Comparison of ENCODE assay signal across 7 cellular contexts in the genomic region with DNA sequence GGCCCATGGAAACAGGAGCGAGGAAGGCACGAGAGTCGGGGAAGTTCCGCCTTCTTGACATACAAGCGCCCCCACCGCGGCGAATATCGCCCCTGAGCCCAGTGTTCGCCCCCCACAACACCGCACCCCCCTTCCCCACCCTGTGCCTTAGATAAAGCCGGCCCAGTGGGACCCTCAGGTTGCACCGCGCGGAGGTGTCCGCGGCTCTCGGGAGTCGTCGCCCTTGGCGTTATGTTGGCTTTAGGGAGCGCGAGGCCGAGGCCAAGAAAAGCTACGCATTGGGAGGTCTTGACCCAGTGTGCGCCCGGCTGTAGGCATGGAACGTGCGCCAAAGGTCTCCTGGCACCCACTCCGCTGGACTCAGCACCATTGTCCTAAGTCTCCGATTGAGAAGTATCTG. TPM values are rescaled to one million over a fixed set of nuclear protein-coding genes. Genes with fewer than 3 reads are reported as not detected.
A peak's percentile ranks its signal among the peaks of the same experiment; 100 is the strongest.
DNase-seq lines count a peak whose midpoint lies in the region; ATAC-seq, FAIRE-seq and TF ChIP-seq lines count a peak whose summit lies in the region.

No MANE protein-coding gene starts in this region.

- no peak for FAIRE-seq in bronchial epithelial cell (lab: Jason Lieb, UNC)

- 12 to 40% (median 20%) methylated on average over 14 to 31 of the region's 31 CpGs for WGBS in stomach, 5 donors

- H3K4me1 Mint-ChIP-seq in IgD-negative memory B cell = peaks cover 5 to 14% (median 13%) of the 10 kb centered on the region in 3 donors

- H3K4me1 ChIP-seq in left lung (peaks cover 8 to 15% of the 10 kb centered on the region in 2 donors), stomach (peaks cover 10 to 23% (median 20%) of the 10 kb centered on the region in 4 donors)

- TF ChIP-seq POLR2A in stomach (IDR thresholded peaks at IDR 0.05) = no peak

- peak overlapping the region; percentile 74 to 96 (median 87) for H3K27ac Mint-ChIP-seq in IgD-negative memory B cell

- H3K4me3 ChIP-seq in bronchial epithelial cell (ENCODE audit: low read depth, low read length) (peak overlapping the region; percentile 79), left lung (peak overlapping the region; percentile 81 to 83), stomach (peak overlapping the region; percentile 70 to 95 (median 72))

- peak overlapping the region; percentile 79 to 99 (median 95) for H3K4me3 Mint-ChIP-seq in IgD-negative memory B cell

- peaks cover 0 to 51% of the 10 kb centered on the region in 2 donors for H3K9me3 ChIP-seq in left lung
- H3K9me3 ChIP-seq in stomach = peaks cover 26 to 53% (median 39%) of the 10 kb centered on the region in 4 donors

- H3K9me3 Mint-ChIP-seq in IgD-negative memory B cell = peaks cover 11 to 29% (median 19%) of the 10 kb centered on the region in 3 donors

- peaks cover 21% of the 10 kb centered on the region for H3K36me3 Mint-ChIP-seq in IgD-negative memory B cell

- DNase-seq in bronchial epithelial cell (ENCODE audit: low read depth) (no peak), left lung (no peak), stomach (no peak), putamen (ENCODE audit: low spot score) (no peak), hippocampal formation (lab: John Stamatoyannopoulos, UW) (no peak)

- H3K27me3 Mint-ChIP-seq in IgD-negative memory B cell = peaks cover 3% of the 10 kb centered on the region

- H3K36me3 ChIP-seq in bronchial epithelial cell (ENCODE audit: control insufficient read depth, insufficient read depth, low read length) (peaks cover 1% of the 10 kb centered on the region), left lung (peaks cover 0 to 28% of the 10 kb centered on the region in 2 donors), stomach (peaks cover 14 to 30% (median 26%) of the 10 kb centered on the region in 4 donors)

- intact Hi-C loops in left lung (cut with DNase I) = no loop called here
- intact Hi-C loops in stomach (cut with DNase I; ENCODE audit: low total_unique reads) = no loop called here

- TF ChIP-seq CTCF in bronchial epithelial cell (IDR thresholded peaks at IDR 0.05; ENCODE audit: insufficient read depth, low read length, severe bottlenecking) (no peak), left lung (IDR thresholded peaks at IDR 0.05) (no peak), stomach (IDR thresholded peaks at IDR 0.05) (no peak)

- ATAC-seq in left lung = peak; percentile 1
- ATAC-seq in HG03045 (IDR thresholded peaks at IDR 0.05; ENCODE audit: unreplicated experiment) = no peak

- H3K27ac ChIP-seq in left lung (peak overlapping the region in 1 of 2 donors; percentile 86), stomach (peak overlapping the region; percentile 67 to 88 (median 80))

- H3K27me3 ChIP-seq in bronchial epithelial cell (ENCODE audit: control insufficient read depth, insufficient read depth, low read length) (no peaks in the 10 kb centered on the region), left lung (no peaks in the 10 kb centered on the region), stomach (no peaks in the 10 kb centered on the region)

- no peak for TF ChIP-seq EP300 in stomach (IDR thresholded peaks at IDR 0.05)

RNA-seq across cellular contexts. Expression of gene ZNF132, which starts 0.6 kb away (rescaled TPM):
- polyA plus RNA-seq in IgD-negative memory B cell = 0.53 TPM
- 5.5 and 5.8 TPM in 2 replicates for total RNA-seq in bronchial epithelial cell
- total RNA-seq in left lung = 1 to 10 TPM; 6.2 to 7.1 TPM
- total RNA-seq in stomach = 1 to 10 TPM; 3.0 to 8.9 (median 6.4) TPM
- polyA plus RNA-seq in stomach = 1 to 10 TPM in 2 of 3 donors, under 1 TPM in 1; 0.68 to 1.2 (median 1.1) TPM

RNA-seq across cellular contexts. Expression of gene ZNF324B, which starts 10.9 kb away (rescaled TPM):
- polyA plus RNA-seq in IgD-negative memory B cell (1.6 TPM), stomach (1 to 10 TPM; 1.6 to 2.3 (median 1.7) TPM)
- total RNA-seq in bronchial epithelial cell (8.8 and 10.8 TPM in 2 replicates), left lung (1 to 10 TPM; 5.2 to 7.0 TPM), stomach (10 to 100 TPM in 1 of 5 donors, 1 to 10 TPM in 2, under 1 TPM in 1, not detected in 1; 0.58 to 12.6 (median 6.5) TPM)

RNA-seq across cellular contexts. Expression of gene ZNF324, which starts 26.3 kb away (rescaled TPM):
- polyA plus RNA-seq in IgD-negative memory B cell = 12.4 TPM
- total RNA-seq in bronchial epithelial cell = 9.7 and 10.5 TPM in 2 replicates
- total RNA-seq in left lung = 1 to 10 TPM; 7.1 to 9.5 TPM
- 10 to 100 TPM in 1 of 5 donors, 1 to 10 TPM in 4; 5.8 to 11.9 (median 8.5) TPM for total RNA-seq in stomach
- 1 to 10 TPM; 1.7 to 3.0 (median 2.3) TPM for polyA plus RNA-seq in stomach

RNA-seq across cellular contexts. Expression of gene ZNF584, which starts 32.1 kb away (rescaled TPM):
- 3.5 TPM for polyA plus RNA-seq in IgD-negative memory B cell
- total RNA-seq in bronchial epithelial cell = 8.2 and 9.7 TPM in 2 replicates
- total RNA-seq in left lung = 10 to 100 TPM in 1 of 2 donors, 1 to 10 TPM in 1; 7.4 to 12.7 TPM
- total RNA-seq in stomach = 100 to 1,000 TPM in 1 of 5 donors, 10 to 100 TPM in 2, 1 to 10 TPM in 1, not detected in 1; 5.4 to 114 (median 17.2) TPM
- 10 to 100 TPM in 1 of 3 donors, 1 to 10 TPM in 2; 5.6 to 10.8 (median 6.8) TPM for polyA plus RNA-seq in stomach

RNA-seq across cellular contexts. Expression of gene ZNF446, which starts 35.6 kb away (rescaled TPM):
- 6.7 TPM for polyA plus RNA-seq in IgD-negative memory B cell
- 2.4 and 3.7 TPM in 2 replicates for total RNA-seq in bronchial epithelial cell
- total RNA-seq in left lung = 1 to 10 TPM; 6.2 to 6.6 TPM
- total RNA-seq in stomach = 10 to 100 TPM in 1 of 5 donors, 1 to 10 TPM in 4; 4.6 to 26.1 (median 5.3) TPM
- polyA plus RNA-seq in stomach = 10 to 100 TPM in 1 of 3 donors, 1 to 10 TPM in 2; 7.1 to 13.0 (median 9.2) TPM
